Comparison of ENCODE assay signal across 14 cellular contexts in the genomic region with DNA sequence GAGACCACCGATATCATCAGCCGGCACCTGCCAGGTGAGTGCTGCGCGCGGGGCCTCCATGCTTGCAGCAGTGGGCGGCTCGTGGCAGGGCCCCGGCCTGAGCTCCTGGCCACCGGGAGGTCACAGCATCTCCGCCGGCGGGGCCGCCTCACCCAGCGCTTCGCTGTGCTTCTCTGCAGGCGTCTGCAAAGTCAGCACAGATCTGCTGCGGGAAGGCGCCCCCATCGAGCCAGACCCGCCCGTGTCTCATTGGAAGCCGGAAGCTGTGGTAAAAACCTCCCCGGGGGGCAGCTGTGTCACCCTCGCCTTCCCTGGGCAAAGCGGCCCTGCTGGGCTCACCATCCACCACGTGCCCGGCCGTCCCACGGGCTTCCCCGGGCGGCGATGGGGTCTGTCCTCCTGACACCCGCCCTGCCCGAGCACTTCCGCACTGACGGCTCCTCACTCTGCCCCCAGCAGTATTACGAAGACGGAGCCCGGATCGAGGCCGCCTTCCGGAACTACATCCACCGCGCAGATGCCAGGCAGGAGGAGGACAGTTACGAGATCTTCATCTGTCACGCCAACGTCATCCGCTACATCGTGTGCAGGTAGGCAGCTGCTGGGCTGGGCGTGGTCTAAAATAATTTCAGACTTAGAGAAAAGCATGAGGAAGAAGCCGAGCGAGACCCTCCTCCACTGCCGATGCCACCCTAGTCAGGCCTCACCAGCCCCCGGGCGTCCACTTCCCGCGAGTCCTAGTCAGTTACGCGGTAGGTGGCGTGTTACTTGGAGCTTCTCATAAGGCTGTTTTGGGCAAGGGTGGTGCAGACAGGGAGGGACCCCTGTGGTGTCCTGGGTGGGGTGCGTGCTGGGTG. TPM values are rescaled to one million over a fixed set of nuclear protein-coding genes. Genes with fewer than 3 reads are reported as not detected.
DNase-seq lines count a peak whose midpoint lies in the region; ATAC-seq and TF ChIP-seq lines count a peak whose summit lies in the region.
"Had no signal": no experiment of that assay in that cellular context is flagged by ENCODE, and none has a peak within 500 bp of the region (broad histone marks: within the 10 kb centered on the region; RNA-seq: fewer than 3 reads in every experiment).

No MANE protein-coding gene starts in this region.

- TF ChIP-seq CTCF in type B pancreatic cell (conservative IDR thresholded peaks at IDR 0.05), result no peak

- H3K27me3 Mint-ChIP-seq in activated T-cell treated with anti-CD3 and anti-CD28 coated beads, Interleukin-2, amount 50 U/mL, for 24 hours, result no peaks in the 10 kb centered on the region
- H3K27me3 Mint-ChIP-seq in stimulated activated naive B cell treated with anti-CD40 and anti-IgM and Interleukin-4, amounts not matched to agents 10 μg/mL and 1 μg/mL and 100 μg/mL, for 72 hours, result no peaks in the 10 kb centered on the region
- no peaks in the 10 kb centered on the region for H3K27me3 Mint-ChIP-seq in type B pancreatic cell
- H3K27me3 Mint-ChIP-seq: CD4-positive, alpha-beta T cell had no signal

- no peak for ATAC-seq in stimulated activated naive B cell treated with anti-CD40 and anti-IgM and Interleukin-4, amounts not matched to agents 10 μg/mL and 1 μg/mL and 100 μg/mL, for 72 hours (replicated peaks)

- no peak overlapping the region for H3K4me3 Mint-ChIP-seq in activated T-cell treated with anti-CD3 and anti-CD28 coated beads, Interleukin-2, amount 50 U/mL, for 24 hours
- peak overlapping the region in 1 of 2 donors; percentile 5 for H3K4me3 Mint-ChIP-seq in stimulated activated naive B cell treated with anti-CD40 and anti-IgM and Interleukin-4, amounts not matched to agents 10 μg/mL and 1 μg/mL and 100 μg/mL, for 72 hours
- no peak overlapping the region for H3K4me3 Mint-ChIP-seq in type B pancreatic cell
- H3K4me3 Mint-ChIP-seq: CD4-positive, alpha-beta T cell; nephron had no signal

- H3K9me3 Mint-ChIP-seq in activated T-cell treated with anti-CD3 and anti-CD28 coated beads, Interleukin-2, amount 50 U/mL, for 24 hours, result no peaks in the 10 kb centered on the region
- no peaks in the 10 kb centered on the region for H3K9me3 Mint-ChIP-seq in stimulated activated naive B cell treated with anti-CD40 and anti-IgM and Interleukin-4, amounts not matched to agents 10 μg/mL and 1 μg/mL and 100 μg/mL, for 72 hours
- no peaks in the 10 kb centered on the region for H3K9me3 Mint-ChIP-seq in type B pancreatic cell
- H3K9me3 Mint-ChIP-seq: CD4-positive, alpha-beta T cell; nephron had no signal

- H3K27ac Mint-ChIP-seq in activated T-cell treated with anti-CD3 and anti-CD28 coated beads, Interleukin-2, amount 50 U/mL, for 24 hours, result peak overlapping the region; percentile 44
- H3K27ac Mint-ChIP-seq in stimulated activated naive B cell treated with anti-CD40 and anti-IgM and Interleukin-4, amounts not matched to agents 10 μg/mL and 1 μg/mL and 100 μg/mL, for 72 hours, result peak overlapping the region; percentile 56
- no peak overlapping the region for H3K27ac Mint-ChIP-seq in type B pancreatic cell
- H3K27ac Mint-ChIP-seq: CD4-positive, alpha-beta T cell; nephron had no signal

- H3K4me1 Mint-ChIP-seq in activated T-cell treated with anti-CD3 and anti-CD28 coated beads, Interleukin-2, amount 50 U/mL, for 24 hours (ENCODE audit: low read depth), result peaks cover 16% of the 10 kb centered on the region
- H3K4me1 Mint-ChIP-seq in stimulated activated naive B cell treated with anti-CD40 and anti-IgM and Interleukin-4, amounts not matched to agents 10 μg/mL and 1 μg/mL and 100 μg/mL, for 72 hours, result peaks cover 11 to 13% of the 10 kb centered on the region in 2 donors
- no peaks in the 10 kb centered on the region for H3K4me1 Mint-ChIP-seq in type B pancreatic cell (ENCODE audit: unreplicated experiment)
- H3K4me1 Mint-ChIP-seq: nephron had no signal

- peaks cover 94% of the 10 kb centered on the region for H3K36me3 Mint-ChIP-seq in activated T-cell treated with anti-CD3 and anti-CD28 coated beads, Interleukin-2, amount 50 U/mL, for 24 hours (ENCODE audit: low read depth)
- peaks cover 40 to 50% of the 10 kb centered on the region in 2 donors for H3K36me3 Mint-ChIP-seq in stimulated activated naive B cell treated with anti-CD40 and anti-IgM and Interleukin-4, amounts not matched to agents 10 μg/mL and 1 μg/mL and 100 μg/mL, for 72 hours
- peaks cover 3% of the 10 kb centered on the region for H3K36me3 Mint-ChIP-seq in type B pancreatic cell

- no peak for DNase-seq in activated T-cell treated with anti-CD3 and anti-CD28 coated beads, Interleukin-2, amount 50 U/mL, for 24 hours
- DNase-seq in activated T-cell treated with anti-CD3 and anti-CD28 coated beads, Interleukin-2, amount 50 U/mL, for 1 hour, result no peak
- peak; percentile 19 for DNase-seq in RPMI8226
- DNase-seq in stimulated activated naive B cell treated with anti-CD40 and anti-IgM and Interleukin-4, amounts not matched to agents 10 μg/mL and 1 μg/mL and 100 μg/mL, for 72 hours, result no peak
- no peak for DNase-seq in inferior parietal cortex (ENCODE audit: extremely low spot score)
- no peak for DNase-seq in type B pancreatic cell (ENCODE audit: extremely low spot score, unreplicated experiment)
- DNase-seq: CD4-positive, alpha-beta T cell; effector CD4-positive, alpha-beta T cell; EL; kidney glomerular epithelial cell; NCI-H2171 treated with DMSO at 0.1 percent for 48 hours; spleen; stimulated activated naive CD4-positive, alpha-beta T cell had no signal

RNA-seq across cellular contexts. Expression of gene PGAM5, which starts 7.1 kb away (rescaled TPM):
- total RNA-seq in type B pancreatic cell (ENCODE audit: low replicate concordance), result 40.0 and 41.0 TPM in 2 replicates

RNA-seq across cellular contexts. Expression of gene PXMP2, which starts 30.4 kb away (rescaled TPM):
- total RNA-seq in type B pancreatic cell (ENCODE audit: low replicate concordance), result 23.6 and 38.5 TPM in 2 replicates

RNA-seq across cellular contexts. Expression of gene POLE, which starts 30.6 kb away (rescaled TPM):
- 67.3 and 113 TPM in 2 replicates for total RNA-seq in type B pancreatic cell (ENCODE audit: low replicate concordance)

RNA-seq across cellular contexts. Expression of gene ANKLE2, which starts 43.9 kb away (rescaled TPM):
- total RNA-seq in type B pancreatic cell (ENCODE audit: low replicate concordance), result 65.1 and 75.9 TPM in 2 replicates
